In genomic region chr2:230687498-230687897, GRCh38 we compare ENCODE assay signal across 17 cellular contexts. TPM values are rescaled to one million over a fixed set of nuclear protein-coding genes. Genes with fewer than 3 reads are reported as not detected.
A peak's percentile ranks its signal among the peaks of the same experiment; 100 is the strongest.
DNase-seq lines count a peak whose midpoint lies in the region; ATAC-seq, FAIRE-seq and TF ChIP-seq lines count a peak whose summit lies in the region.
"Had no signal": no experiment of that assay in that cellular context is flagged by ENCODE, and none has a peak within 500 bp of the region (broad histone marks: within the 10 kb centered on the region; RNA-seq: fewer than 3 reads in every experiment).

No MANE protein-coding gene starts in this region.

- H3K14ac ChIP-seq in H1 (ENCODE audit: insufficient read length), result no peak overlapping the region

- no peak overlapping the region for H3K4me2 ChIP-seq in H1 (ENCODE audit: insufficient read depth in 1 of 2, low read depth in 2 of 2, low read length in 2 of 2)
- no peak overlapping the region for H3K4me2 ChIP-seq in neural progenitor cell

- no peak for TF ChIP-seq CTCF in Panc1 (IDR thresholded peaks at IDR 0.05)
- no peak for TF ChIP-seq CTCF in H1 (IDR thresholded peaks at IDR 0.05; ENCODE audit: control extremely low read depth in 1 of 3, insufficient read depth in 1 of 3, low read depth in 1 of 3, low read length in 3 of 3)
- no peak for TF ChIP-seq CTCF in neural progenitor cell (IDR thresholded peaks at IDR 0.05)
- no peak for TF ChIP-seq CTCF in glutamatergic neuron (IDR thresholded peaks at IDR 0.05; ENCODE audit: partially characterized antibody, unreplicated experiment)

- no peaks in the 10 kb centered on the region for H3K23me2 ChIP-seq in H1 (ENCODE audit: low read depth, low read length)

- peak; percentile 67 for DNase-seq in EH (ENCODE audit: low read depth)
- DNase-seq in Panc1 (ENCODE audit: low read depth, low spot score), result no peak
- no peak for DNase-seq in H1 (ENCODE audit: low read depth in 1 of 2, low spot score in 2 of 2)
- DNase-seq in neural progenitor cell (ENCODE audit: low spot score), result no peak
- no peak for DNase-seq in hippocampal formation (lab: John Stamatoyannopoulos, UW)
- no peak for DNase-seq in cerebellum (ENCODE audit: low spot score)
- DNase-seq in glutamatergic neuron, result no peak
- DNase-seq: activated CD4-positive, alpha-beta T cell treated with anti-CD3 and anti-CD28 coated beads for 1 hour; C1 segment of cervical spinal cord; NCI-H1105 treated with DMSO at 0.1 percent for 48 hours; NCI-H82; stimulated activated CD4-positive, alpha-beta T cell treated with anti-CD3 and anti-CD28 coated beads, Interleukin-1b, Interleukin-23, amount 100 ng/mL, for 48 hours had no signal

- no peak overlapping the region for H4K91ac ChIP-seq in H1 (replicated peaks; ENCODE audit: insufficient read length, low read length)

- H3K4me1 Mint-ChIP-seq in neural progenitor cell (peaks cover 36% of the 10 kb centered on the region), glutamatergic neuron (ENCODE audit: low read depth, unreplicated experiment) (peaks cover 20% of the 10 kb centered on the region)
- H3K4me1 Mint-ChIP-seq: central memory CD8-positive, alpha-beta T cell had no signal

- TF ChIP-seq RAD21 in H1 (IDR thresholded peaks at IDR 0.05 in 1 of 2, conservative IDR thresholded peaks at IDR 0.05 in 1 of 2; ENCODE audit: low read depth in 2 of 2, low read length in 2 of 2), result no peak

- FAIRE-seq in H1 (lab: Jason Lieb, UNC), result no peak

- CTCF ChIA-PET in Panc1 (lab: Charles Lee), result no interaction called here
- CTCF ChIA-PET in H1 (lab: Charles Lee; ENCODE audit: partially characterized antibody), result no interaction called here

- no peak overlapping the region for H2BK120ac ChIP-seq in H1 (replicated peaks; ENCODE audit: low read depth, low read length)

- intact Hi-C loops in Panc1 (cut with micrococcal nuclease; ENCODE audit: unreplicated experiment), result no loop called here

- POLR2A ChIA-PET in Panc1 (lab: Charles Lee), result no interaction called here
- POLR2A ChIA-PET in H1 (lab: Charles Lee; ENCODE audit: partially characterized antibody), result no interaction called here

- H4K8ac ChIP-seq in H1 (ENCODE audit: extremely low read depth, insufficient read depth, low read length), result no peak overlapping the region

- H3K36me3 Mint-ChIP-seq in neural progenitor cell, result no peaks in the 10 kb centered on the region
- no peaks in the 10 kb centered on the region for H3K36me3 Mint-ChIP-seq in glutamatergic neuron (ENCODE audit: unreplicated experiment)
- H3K36me3 Mint-ChIP-seq: stimulated activated effector memory CD8-positive, alpha-beta T cell treated with anti-CD3 and anti-CD28 coated beads, Interleukin-12 subunit alpha, Interleukin-12 subunit beta, amount 100 ng/mL, for 72 hours had no signal

- H3K27me3 ChIP-seq in Panc1 (ENCODE audit: control insufficient read depth, insufficient read depth, low read length), result no peaks in the 10 kb centered on the region
- H3K27me3 ChIP-seq in H1 (replicated peaks in 1 of 4; ENCODE audit: control insufficient read depth in 3 of 4, extremely low read depth in 1 of 4, insufficient read depth in 3 of 4, low read length in 3 of 4), result no peaks in the 10 kb centered on the region
- no peaks in the 10 kb centered on the region for H3K27me3 ChIP-seq in neural progenitor cell
- H3K27me3 ChIP-seq: gastroesophageal sphincter had no signal

- no peak for TF ChIP-seq POLR2A in H1 (IDR thresholded peaks at IDR 0.05; ENCODE audit: control extremely low read depth in 1 of 2, low read depth in 2 of 2, low read length in 2 of 2)

- no peak overlapping the region for H2BK20ac ChIP-seq in H1 (ENCODE audit: low read length)

- 83% methylated on average over 5 of the region's 5 CpGs; no CpG with 5 or more reads in 1 of the 2 experiments for WGBS in H1 (ENCODE audit: extremely low coverage in 1 of 2, insufficient coverage in 1 of 2, insufficient read length in 1 of 2, insufficient replicate concordance in 2 of 2, low coverage in 1 of 2, low lambda C conversion rate in 2 of 2, missing lambda C conversion rate in 1 of 2), 2 experiments

- H4K5ac ChIP-seq in H1 (ENCODE audit: insufficient read length, low read depth, low read length), result no peak overlapping the region

- no peak overlapping the region for H3K56ac ChIP-seq in H1 (replicated peaks; ENCODE audit: insufficient read length, low read depth, low read length)

- H3K9me3 Mint-ChIP-seq in neural progenitor cell (no peaks in the 10 kb centered on the region), glutamatergic neuron (ENCODE audit: unreplicated experiment) (peaks cover 5% of the 10 kb centered on the region)
- H3K9me3 Mint-ChIP-seq: activated T-helper 2 cell treated with anti-CD3 and anti-CD28 coated beads, Interferon-gamma antibody, Interleukin-2, Interleukin-4, amounts not matched to agents 10 μg/mL and 5 μg/mL and 100 μg/mL, durations not matched to agents 14 hours and 24 hours and 36 hours; central memory CD8-positive, alpha-beta T cell; stimulated activated effector memory CD8-positive, alpha-beta T cell treated with anti-CD3 and anti-CD28 coated beads, Interleukin-12 subunit alpha, Interleukin-12 subunit beta, amount 100 ng/mL, for 72 hours had no signal

- no peak overlapping the region for H3K4ac ChIP-seq in H1 (replicated peaks; ENCODE audit: insufficient read length, low read depth, low read length)

- TF ChIP-seq EP300 in H1 (IDR thresholded peaks at IDR 0.05; ENCODE audit: borderline replicate concordance in 1 of 2, low read depth in 2 of 2, low read length in 2 of 2), result no peak

- peak overlapping the region; percentile 20 for H3K27ac Mint-ChIP-seq in neural progenitor cell
- no peak overlapping the region for H3K27ac Mint-ChIP-seq in glutamatergic neuron (ENCODE audit: unreplicated experiment)
- H3K27ac Mint-ChIP-seq: activated T-helper 2 cell treated with anti-CD3 and anti-CD28 coated beads, Interferon-gamma antibody, Interleukin-2, Interleukin-4, amounts not matched to agents 10 μg/mL and 5 μg/mL and 100 μg/mL, durations not matched to agents 14 hours and 24 hours and 36 hours; stimulated activated effector memory CD8-positive, alpha-beta T cell treated with anti-CD3 and anti-CD28 coated beads, Interleukin-12 subunit alpha, Interleukin-12 subunit beta, amount 100 ng/mL, for 72 hours had no signal

- no peaks in the 10 kb centered on the region; the same call in 1 of the 2 replicates for H3K79me1 ChIP-seq in H1 (ENCODE audit: low read depth, low read length)

- ATAC-seq in Panc1 (peak; percentile 57), GM21619 (IDR thresholded peaks at IDR 0.05; ENCODE audit: unreplicated experiment) (no peak)
- ATAC-seq: gastroesophageal sphincter; stimulated activated effector memory CD8-positive, alpha-beta T cell treated with anti-CD3 and anti-CD28 coated beads, Interleukin-12 subunit alpha, Interleukin-12 subunit beta, amount 100 ng/mL, for 72 hours had no signal

- H2AFZ ChIP-seq in H1 (ENCODE audit: low read length), result 0 out of 2 replicates have a peak overlapping the region, but pooled peaks have one; percentile 34
- H2AFZ ChIP-seq in neural progenitor cell (replicated peaks), result no peak overlapping the region

- no peak overlapping the region for H3K9ac ChIP-seq in H1 (replicated peaks in 1 of 4; ENCODE audit: extremely low read depth in 1 of 4, low read depth in 3 of 4, low read length in 3 of 4)
- no peak overlapping the region for H3K9ac ChIP-seq in neural progenitor cell

- H2BK12ac ChIP-seq in H1 (ENCODE audit: low read depth, low read length), result no peak overlapping the region

- H3K4me3 Mint-ChIP-seq in neural progenitor cell (no peak overlapping the region), glutamatergic neuron (ENCODE audit: unreplicated experiment) (no peak overlapping the region)
- H3K4me3 Mint-ChIP-seq: central memory CD8-positive, alpha-beta T cell; stimulated activated effector memory CD8-positive, alpha-beta T cell treated with anti-CD3 and anti-CD28 coated beads, Interleukin-12 subunit alpha, Interleukin-12 subunit beta, amount 100 ng/mL, for 72 hours had no signal

- in situ Hi-C loops in Panc1 (cut with HindIII; ENCODE audit: low pct_unique_long_range_greater_than_20kb, low sequenced_read_pairs), result no loop called here

- H4K20me1 ChIP-seq in H1 (replicated peaks in 1 of 2; ENCODE audit: control insufficient read depth in 1 of 2, insufficient read depth in 2 of 2, low read length in 2 of 2) (no peaks in the 10 kb centered on the region), neural progenitor cell (ENCODE audit: low read depth) (no peaks in the 10 kb centered on the region)

- H3K27ac ChIP-seq in Panc1 (ENCODE audit: low read length) (no peak overlapping the region), H1 (ENCODE audit: low read depth, low read length) (no peak overlapping the region), neural progenitor cell (no peak overlapping the region)
- H3K27ac ChIP-seq: gastroesophageal sphincter had no signal

- BruUV-seq in Panc1 (replicated peaks; lab: Mats Ljungman, UMichigan), result no TSS peak

- H3F3A ChIP-seq in neural progenitor cell (ENCODE audit: low read depth), result no peaks in the 10 kb centered on the region

- no peak overlapping the region for H2BK5ac ChIP-seq in H1 (ENCODE audit: low read depth, low read length)

- no peak overlapping the region for H3K18ac ChIP-seq in H1 (ENCODE audit: extremely low read depth, low read length)

- H3K27me3 Mint-ChIP-seq in neural progenitor cell (ENCODE audit: insufficient read depth, low read depth) (peaks cover 11% of the 10 kb centered on the region), glutamatergic neuron (ENCODE audit: unreplicated experiment) (peaks cover 3% of the 10 kb centered on the region)
- H3K27me3 Mint-ChIP-seq: central memory CD8-positive, alpha-beta T cell had no signal

- H3K23ac ChIP-seq in H1 (ENCODE audit: insufficient read length), result no peak overlapping the region

- H2BK15ac ChIP-seq in H1 (ENCODE audit: low read length), result no peak overlapping the region

- H2AK5ac ChIP-seq in H1 (ENCODE audit: low read depth, low read length), result no peak overlapping the region

- H3K4me3 ChIP-seq in Panc1 (ENCODE audit: low read depth in 2 of 2, low read length in 2 of 2) (no peak overlapping the region), H1 (ENCODE audit: extremely low read depth in 1 of 4, insufficient read depth in 2 of 4, low read depth in 3 of 4, low read length in 4 of 4) (no peak overlapping the region), neural progenitor cell (no peak overlapping the region)
- H3K4me3 ChIP-seq: gastroesophageal sphincter had no signal

- H3K4me1 ChIP-seq in Panc1 (ENCODE audit: control insufficient read depth, insufficient read depth, low read length), result peaks cover 21% of the 10 kb centered on the region
- no peaks in the 10 kb centered on the region for H3K4me1 ChIP-seq in H1 (replicated peaks in 1 of 4; ENCODE audit: control insufficient read depth in 3 of 4, insufficient read depth in 4 of 4, low read length in 3 of 4)
- H3K4me1 ChIP-seq in neural progenitor cell, result peaks cover 2% of the 10 kb centered on the region

- H3K9me3 ChIP-seq in Panc1 (ENCODE audit: control insufficient read depth, insufficient read depth, low read depth, low read length) (no peaks in the 10 kb centered on the region), H1 (ENCODE audit: insufficient read depth in 2 of 2, low read depth in 1 of 2, low read length in 1 of 2) (no peaks in the 10 kb centered on the region), neural progenitor cell (ENCODE audit: low read depth) (no peaks in the 10 kb centered on the region)

- H3K36me3 ChIP-seq in Panc1 (ENCODE audit: control insufficient read depth, insufficient read depth, low read length) (no peaks in the 10 kb centered on the region), H1 (ENCODE audit: control insufficient read depth in 2 of 4, insufficient read depth in 4 of 4, low read length in 3 of 4) (no peaks in the 10 kb centered on the region), neural progenitor cell (no peaks in the 10 kb centered on the region)
- H3K36me3 ChIP-seq: gastroesophageal sphincter had no signal

- H3K79me2 ChIP-seq in H1 (ENCODE audit: control insufficient read depth in 1 of 2, insufficient read depth in 2 of 2, low read length in 2 of 2) (no peaks in the 10 kb centered on the region), neural progenitor cell (ENCODE audit: low read depth) (no peaks in the 10 kb centered on the region)

RNA-seq across cellular contexts. Expression of gene CAB39, which starts 25.1 kb away (rescaled TPM):
- 39.9 TPM for total RNA-seq in Panc1 (2021; ENCODE audit: unreplicated experiment)
- polyA plus RNA-seq in Panc1 (2012; ENCODE audit: insufficient read length), result 24.9 TPM
- 48.3 and 50.5 TPM in 2 replicates for total RNA-seq in H1 (2021; fragmentation: NEBNext Ultra II Directional; extraction: Animal tissue kit (Norgen Biotek cat#: 25700))
- polyA plus RNA-seq in H1 (2011; rRNA removed), result 12.8 and 16.4 TPM in 2 replicates
- polyA plus RNA-seq in H1 (2011; cell fraction: cytosol; rRNA removed), result 21.9 TPM
- polyA plus RNA-seq in H1 (2011; cell fraction: nucleus; rRNA removed), result 10.9 TPM
- 22.0 to 33.8 TPM (median 26.7 TPM) in 4 replicates for polyA plus RNA-seq in H1 (2012, experiment 1 of 2)
- polyA plus RNA-seq in H1 (2012, experiment 2 of 2), result 2.2 TPM
- polyA plus RNA-seq in H1 (2013, experiment 1 of 2), result 24.1 TPM
- polyA plus RNA-seq in H1 (2013, experiment 2 of 2), result 25.0 TPM
- 42.6 and 45.2 TPM in 2 replicates for polyA minus RNA-seq in H1 (2011; rRNA and poly(A)+ RNA removed)
- polyA minus RNA-seq in H1 (2011; cell fraction: cytosol; rRNA and poly(A)+ RNA removed), result 28.2 TPM
- 29.6 TPM for polyA minus RNA-seq in H1 (2011; cell fraction: nucleus; rRNA and poly(A)+ RNA removed)
- 41.7 and 59.0 TPM in 2 replicates for total RNA-seq in neural progenitor cell (ENCODE audit: low replicate concordance)
- 98.3 TPM for total RNA-seq in cerebellum
- 60.3 TPM for total RNA-seq in glutamatergic neuron (ENCODE audit: unreplicated experiment)
